ENCODE assay signal across 1 cellular context in the genomic region with DNA sequence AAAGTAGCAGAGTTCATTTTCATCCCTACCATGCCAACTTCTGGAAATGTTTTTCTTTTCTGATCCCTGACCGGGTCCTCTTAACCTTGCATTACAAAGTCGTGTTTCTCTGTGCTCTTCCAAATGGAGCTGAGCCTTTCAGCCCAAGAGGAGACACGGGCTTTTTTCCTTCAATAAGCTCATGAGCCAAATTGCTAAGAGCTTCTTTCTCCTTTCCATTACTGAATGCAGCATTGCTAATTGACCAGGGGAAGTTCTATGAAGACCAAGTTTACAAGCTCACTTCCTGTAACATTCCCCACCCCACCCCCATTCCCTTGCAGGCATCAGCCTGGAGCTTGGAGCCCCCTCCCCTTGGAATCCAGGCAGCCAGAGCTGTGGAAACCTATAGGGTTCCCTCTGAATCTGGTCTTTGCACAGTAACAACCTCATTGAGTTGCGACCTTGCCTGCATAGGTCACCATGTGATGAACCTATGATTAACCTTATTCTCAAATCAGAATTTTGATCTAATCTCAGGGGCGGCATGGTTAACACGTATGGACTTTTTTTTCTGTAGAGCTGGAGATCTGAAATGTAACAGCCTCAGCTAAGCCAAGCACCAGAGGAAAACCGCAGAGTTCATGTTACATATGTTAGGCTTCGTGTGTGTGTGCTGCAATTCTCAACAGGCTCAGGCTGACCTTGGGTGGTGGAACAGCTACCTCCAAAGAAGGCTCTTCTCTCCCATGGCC.
TF ChIP-seq lines count a peak whose summit lies in the region.

No MANE protein-coding gene starts in this region.

TF ChIP-seq in H1, 55 proteins besides CTCF, POLR2A, EP300 and RAD21:
- TF ChIP-seq, protein P1, sequence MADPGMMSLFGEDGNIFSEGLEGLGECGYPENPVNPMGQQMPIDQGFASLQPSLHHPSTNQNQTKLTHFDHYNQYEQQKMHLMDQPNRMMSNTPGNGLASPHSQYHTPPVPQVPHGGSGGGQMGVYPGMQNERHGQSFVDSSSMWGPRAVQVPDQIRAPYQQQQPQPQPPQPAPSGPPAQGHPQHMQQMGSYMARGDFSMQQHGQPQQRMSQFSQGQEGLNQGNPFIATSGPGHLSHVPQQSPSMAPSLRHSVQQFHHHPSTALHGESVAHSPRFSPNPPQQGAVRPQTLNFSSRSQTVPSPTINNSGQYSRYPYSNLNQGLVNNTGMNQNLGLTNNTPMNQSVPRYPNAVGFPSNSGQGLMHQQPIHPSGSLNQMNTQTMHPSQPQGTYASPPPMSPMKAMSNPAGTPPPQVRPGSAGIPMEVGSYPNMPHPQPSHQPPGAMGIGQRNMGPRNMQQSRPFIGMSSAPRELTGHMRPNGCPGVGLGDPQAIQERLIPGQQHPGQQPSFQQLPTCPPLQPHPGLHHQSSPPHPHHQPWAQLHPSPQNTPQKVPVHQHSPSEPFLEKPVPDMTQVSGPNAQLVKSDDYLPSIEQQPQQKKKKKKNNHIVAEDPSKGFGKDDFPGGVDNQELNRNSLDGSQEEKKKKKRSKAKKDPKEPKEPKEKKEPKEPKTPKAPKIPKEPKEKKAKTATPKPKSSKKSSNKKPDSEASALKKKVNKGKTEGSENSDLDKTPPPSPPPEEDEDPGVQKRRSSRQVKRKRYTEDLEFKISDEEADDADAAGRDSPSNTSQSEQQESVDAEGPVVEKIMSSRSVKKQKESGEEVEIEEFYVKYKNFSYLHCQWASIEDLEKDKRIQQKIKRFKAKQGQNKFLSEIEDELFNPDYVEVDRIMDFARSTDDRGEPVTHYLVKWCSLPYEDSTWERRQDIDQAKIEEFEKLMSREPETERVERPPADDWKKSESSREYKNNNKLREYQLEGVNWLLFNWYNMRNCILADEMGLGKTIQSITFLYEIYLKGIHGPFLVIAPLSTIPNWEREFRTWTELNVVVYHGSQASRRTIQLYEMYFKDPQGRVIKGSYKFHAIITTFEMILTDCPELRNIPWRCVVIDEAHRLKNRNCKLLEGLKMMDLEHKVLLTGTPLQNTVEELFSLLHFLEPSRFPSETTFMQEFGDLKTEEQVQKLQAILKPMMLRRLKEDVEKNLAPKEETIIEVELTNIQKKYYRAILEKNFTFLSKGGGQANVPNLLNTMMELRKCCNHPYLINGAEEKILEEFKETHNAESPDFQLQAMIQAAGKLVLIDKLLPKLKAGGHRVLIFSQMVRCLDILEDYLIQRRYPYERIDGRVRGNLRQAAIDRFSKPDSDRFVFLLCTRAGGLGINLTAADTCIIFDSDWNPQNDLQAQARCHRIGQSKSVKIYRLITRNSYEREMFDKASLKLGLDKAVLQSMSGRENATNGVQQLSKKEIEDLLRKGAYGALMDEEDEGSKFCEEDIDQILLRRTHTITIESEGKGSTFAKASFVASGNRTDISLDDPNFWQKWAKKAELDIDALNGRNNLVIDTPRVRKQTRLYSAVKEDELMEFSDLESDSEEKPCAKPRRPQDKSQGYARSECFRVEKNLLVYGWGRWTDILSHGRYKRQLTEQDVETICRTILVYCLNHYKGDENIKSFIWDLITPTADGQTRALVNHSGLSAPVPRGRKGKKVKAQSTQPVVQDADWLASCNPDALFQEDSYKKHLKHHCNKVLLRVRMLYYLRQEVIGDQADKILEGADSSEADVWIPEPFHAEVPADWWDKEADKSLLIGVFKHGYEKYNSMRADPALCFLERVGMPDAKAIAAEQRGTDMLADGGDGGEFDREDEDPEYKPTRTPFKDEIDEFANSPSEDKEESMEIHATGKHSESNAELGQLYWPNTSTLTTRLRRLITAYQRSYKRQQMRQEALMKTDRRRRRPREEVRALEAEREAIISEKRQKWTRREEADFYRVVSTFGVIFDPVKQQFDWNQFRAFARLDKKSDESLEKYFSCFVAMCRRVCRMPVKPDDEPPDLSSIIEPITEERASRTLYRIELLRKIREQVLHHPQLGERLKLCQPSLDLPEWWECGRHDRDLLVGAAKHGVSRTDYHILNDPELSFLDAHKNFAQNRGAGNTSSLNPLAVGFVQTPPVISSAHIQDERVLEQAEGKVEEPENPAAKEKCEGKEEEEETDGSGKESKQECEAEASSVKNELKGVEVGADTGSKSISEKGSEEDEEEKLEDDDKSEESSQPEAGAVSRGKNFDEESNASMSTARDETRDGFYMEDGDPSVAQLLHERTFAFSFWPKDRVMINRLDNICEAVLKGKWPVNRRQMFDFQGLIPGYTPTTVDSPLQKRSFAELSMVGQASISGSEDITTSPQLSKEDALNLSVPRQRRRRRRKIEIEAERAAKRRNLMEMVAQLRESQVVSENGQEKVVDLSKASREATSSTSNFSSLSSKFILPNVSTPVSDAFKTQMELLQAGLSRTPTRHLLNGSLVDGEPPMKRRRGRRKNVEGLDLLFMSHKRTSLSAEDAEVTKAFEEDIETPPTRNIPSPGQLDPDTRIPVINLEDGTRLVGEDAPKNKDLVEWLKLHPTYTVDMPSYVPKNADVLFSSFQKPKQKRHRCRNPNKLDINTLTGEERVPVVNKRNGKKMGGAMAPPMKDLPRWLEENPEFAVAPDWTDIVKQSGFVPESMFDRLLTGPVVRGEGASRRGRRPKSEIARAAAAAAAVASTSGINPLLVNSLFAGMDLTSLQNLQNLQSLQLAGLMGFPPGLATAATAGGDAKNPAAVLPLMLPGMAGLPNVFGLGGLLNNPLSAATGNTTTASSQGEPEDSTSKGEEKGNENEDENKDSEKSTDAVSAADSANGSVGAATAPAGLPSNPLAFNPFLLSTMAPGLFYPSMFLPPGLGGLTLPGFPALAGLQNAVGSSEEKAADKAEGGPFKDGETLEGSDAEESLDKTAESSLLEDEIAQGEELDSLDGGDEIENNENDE (IDR thresholded peaks at IDR 0.05; ENCODE audit: insufficient replicate concordance, low read length), result no peak
- 0 out of 2 replicates have a peak, but pooled peaks have one; percentile 9 for TF ChIP-seq CREB1 (IDR thresholded peaks at IDR 0.05)
- peak; percentile 96 for TF ChIP-seq TEAD4 (IDR thresholded peaks at IDR 0.05; ENCODE audit: low read depth, low read length)
- peak; percentile 84; the same call in 1 of the 2 replicates for TF ChIP-seq RBBP5 (IDR thresholded peaks at IDR 0.05; ENCODE audit: borderline replicate concordance, low read depth, low read length)
- TF ChIP-seq SIN3A (conservative IDR thresholded peaks at IDR 0.05 in 1 of 2, IDR thresholded peaks at IDR 0.05 in 1 of 2; ENCODE audit: low read depth in 1 of 2, low read length in 2 of 2), result no peak
- no peak for TF ChIP-seq POLR2AphosphoS5 (IDR thresholded peaks at IDR 0.05; ENCODE audit: low read depth, low read length)
- peak; percentile 80; the same call in 1 of the 2 replicates for TF ChIP-seq SP1 (IDR thresholded peaks at IDR 0.05; ENCODE audit: low read depth, low read length)
- TF ChIP-seq ASH2L (IDR thresholded peaks at IDR 0.05; ENCODE audit: low read length), result peak; percentile 81
